ENCODE assay signal across 8 cellular contexts in genomic region chr9:90102292-90102901, GRCh38.
DNase-seq lines count a peak whose midpoint lies in the region; ATAC-seq and TF ChIP-seq lines count a peak whose summit lies in the region.

No MANE protein-coding gene starts in this region.

- no peaks in the 10 kb centered on the region for H3K36me3 Mint-ChIP-seq in CD4-positive, alpha-beta T cell (ENCODE audit: low read depth)
- H3K36me3 Mint-ChIP-seq in activated CD8-positive, alpha-beta T cell treated with anti-CD3 and anti-CD28 coated beads, Interleukin-2, amount 10 ng/mL, durations not matched to agents 7 days and 5 days (ENCODE audit: low read depth): no peaks in the 10 kb centered on the region
- H3K36me3 Mint-ChIP-seq in memory B cell: no peaks in the 10 kb centered on the region

- H3K27ac Mint-ChIP-seq in CD4-positive, alpha-beta T cell: no peak overlapping the region
- H3K27ac Mint-ChIP-seq in activated CD8-positive, alpha-beta T cell treated with anti-CD3 and anti-CD28 coated beads, Interleukin-2, amount 10 ng/mL, durations not matched to agents 7 days and 5 days: no peak overlapping the region
- H3K27ac Mint-ChIP-seq in memory B cell: peak overlapping the region; percentile 4

- no peak overlapping the region for H3K4me3 ChIP-seq in effector memory CD4-positive, alpha-beta T cell (ENCODE audit: insufficient read depth, low read depth, low read length, poor library complexity, severe bottlenecking)

- H3K9me3 ChIP-seq in CD4-positive, alpha-beta T cell (ENCODE audit: control insufficient read depth, low read length): no peaks in the 10 kb centered on the region
- H3K9me3 ChIP-seq in effector memory CD4-positive, alpha-beta T cell (ENCODE audit: control insufficient read depth, low read length): no peaks in the 10 kb centered on the region

- no peak overlapping the region for H3K27ac ChIP-seq in CD4-positive, alpha-beta T cell (ENCODE audit: low read depth, low read length)
- H3K27ac ChIP-seq in effector memory CD4-positive, alpha-beta T cell (ENCODE audit: insufficient read depth, low read length, poor library complexity, severe bottlenecking): no peak overlapping the region

- CTCF ChIA-PET in CD4-positive, alpha-beta T cell (lab: Charles Lee): interaction anchor here (0.8 to 1.8 kb wide), 3 partner anchors 33 to 504 kb away, joined by 3 to 8 read pairs (median 3); no protein-coding TSS in a partner anchor
- CTCF ChIA-PET in activated CD8-positive, alpha-beta T cell treated with anti-CD3 and anti-CD28 coated beads, Interleukin-2, amount 10 ng/mL, durations not matched to agents 7 days and 5 days (lab: Charles Lee): interaction anchor here (0.6 to 5.1 kb wide), 30 partner anchors 9 to 1901 kb away, joined by 3 to 287 read pairs (median 4); partner anchors contain the start of gene GADD45G

- peaks cover 7% of the 10 kb centered on the region for H3K4me1 Mint-ChIP-seq in CD4-positive, alpha-beta T cell (ENCODE audit: low read depth)
- peaks cover 20% of the 10 kb centered on the region for H3K4me1 Mint-ChIP-seq in activated CD8-positive, alpha-beta T cell treated with anti-CD3 and anti-CD28 coated beads, Interleukin-2, amount 10 ng/mL, durations not matched to agents 7 days and 5 days (ENCODE audit: low read depth)
- H3K4me1 Mint-ChIP-seq in memory B cell: peaks cover 4% of the 10 kb centered on the region

- POLR2A ChIA-PET in CD4-positive, alpha-beta T cell (lab: Charles Lee): interaction anchor here (4.3 kb wide), 1 partner anchor 498 kb away, joined by 27 read pairs; the partner anchor contains the start of gene GADD45G
- POLR2A ChIA-PET in activated CD8-positive, alpha-beta T cell treated with anti-CD3 and anti-CD28 coated beads, Interleukin-2, amount 10 ng/mL, durations not matched to agents 7 days and 5 days (lab: Charles Lee): interaction anchor here (1.0 kb wide), 1 partner anchor 500 kb away, joined by 3 read pairs; no protein-coding TSS in a partner anchor

- H3K27me3 Mint-ChIP-seq in CD4-positive, alpha-beta T cell: peaks cover 6% of the 10 kb centered on the region
- H3K27me3 Mint-ChIP-seq in activated CD8-positive, alpha-beta T cell treated with anti-CD3 and anti-CD28 coated beads, Interleukin-2, amount 10 ng/mL, durations not matched to agents 7 days and 5 days (ENCODE audit: low read depth): peaks cover 11% of the 10 kb centered on the region
- no peaks in the 10 kb centered on the region for H3K27me3 Mint-ChIP-seq in memory B cell

- intact Hi-C loops in CD4-positive, alpha-beta T cell (cut with DNase I, micrococcal nuclease): loop anchor here (1.0 to 10.0 kb wide), 6 partner anchors 180 to 788 kb away; partner anchors contain the start of genes CKS2 (in 1 of the 2) and SECISBP2 (in 1 of the 2)

- H3K4me3 Mint-ChIP-seq in CD4-positive, alpha-beta T cell: no peak overlapping the region
- no peak overlapping the region for H3K4me3 Mint-ChIP-seq in activated CD8-positive, alpha-beta T cell treated with anti-CD3 and anti-CD28 coated beads, Interleukin-2, amount 10 ng/mL, durations not matched to agents 7 days and 5 days
- H3K4me3 Mint-ChIP-seq in memory B cell: no peak overlapping the region

- H3K27me3 ChIP-seq in CD4-positive, alpha-beta T cell (ENCODE audit: control insufficient read depth, insufficient read depth, low read length): peaks cover 4% of the 10 kb centered on the region
- no peaks in the 10 kb centered on the region for H3K27me3 ChIP-seq in effector memory CD4-positive, alpha-beta T cell (replicated peaks; ENCODE audit: control insufficient read depth, insufficient read depth, low read length, poor library complexity, severe bottlenecking)

- DNase-seq in CD4-positive, alpha-beta T cell: peak; percentile 58 to 80 (median 69)
- DNase-seq in NCI-H748 (lab: John Stamatoyannopoulos, UW; ENCODE audit: unreplicated experiment): peak; percentile 95
- peak; percentile 87 for DNase-seq in activated CD8-positive, alpha-beta T cell treated with anti-CD3 and anti-CD28 coated beads, Interleukin-2, amount 10 ng/mL, durations not matched to agents 7 days and 5 days
- peak; percentile 45 to 66 (median 55) for DNase-seq in effector memory CD4-positive, alpha-beta T cell
- peak; percentile 73 to 76 for DNase-seq in memory B cell (ENCODE audit: low spot score in 2 of 2)
- DNase-seq in stimulated activated CD8-positive, alpha-beta memory T cell treated with anti-CD3 and anti-CD28 coated beads, Interleukin-15, amount 100 ng/mL, for 48 hours (ENCODE audit: low read depth in 2 of 2): peak; percentile 55 to 59

- TF ChIP-seq CTCF in CD4-positive, alpha-beta T cell (IDR thresholded peaks at IDR 0.05): peak; percentile 65

- H3K9me3 Mint-ChIP-seq in CD4-positive, alpha-beta T cell: no peaks in the 10 kb centered on the region
- no peaks in the 10 kb centered on the region for H3K9me3 Mint-ChIP-seq in activated CD8-positive, alpha-beta T cell treated with anti-CD3 and anti-CD28 coated beads, Interleukin-2, amount 10 ng/mL, durations not matched to agents 7 days and 5 days (ENCODE audit: insufficient read depth)
- H3K9me3 Mint-ChIP-seq in memory B cell: no peaks in the 10 kb centered on the region

- peak; percentile 100 for ATAC-seq in CD4-positive, alpha-beta T cell (ENCODE audit: poor library complexity)
- ATAC-seq in GM19452 (IDR thresholded peaks at IDR 0.05; ENCODE audit: unreplicated experiment) (peak; percentile 98), HG03521 (IDR thresholded peaks at IDR 0.05; ENCODE audit: unreplicated experiment) (peak; percentile 97), memory B cell (ENCODE audit: low read depth) (peak; percentile 100)
- peak; percentile 98 for ATAC-seq in activated CD8-positive, alpha-beta T cell treated with anti-CD3 and anti-CD28 coated beads, Interleukin-2, amount 10 ng/mL, durations not matched to agents 7 days and 5 days

- no peaks in the 10 kb centered on the region for H3K36me3 ChIP-seq in effector memory CD4-positive, alpha-beta T cell (ENCODE audit: control insufficient read depth, insufficient read depth, low read length)

- no peaks in the 10 kb centered on the region for H3K4me1 ChIP-seq in effector memory CD4-positive, alpha-beta T cell (ENCODE audit: control insufficient read depth, insufficient read depth, low read length, poor library complexity, severe bottlenecking)
